ENCODE assay signal across 17 cellular contexts in genomic region chr1:47985001-47985400, GRCh38. TPM values are rescaled to one million over a fixed set of nuclear protein-coding genes. Genes with fewer than 3 reads are reported as not detected.
"Had no signal": no experiment of that assay in that cellular context is flagged by ENCODE, and none has a peak within 500 bp of the region (broad histone marks: within the 10 kb centered on the region; RNA-seq: fewer than 3 reads in every experiment).

No MANE protein-coding gene starts in this region.

- H3K27ac ChIP-seq: neutrophil, parathyroid adenoma had no signal

- H3K9me3 ChIP-seq: neutrophil had no signal

- H3K27ac Mint-ChIP-seq: activated CD4-positive, alpha-beta memory T cell treated with anti-CD3 and anti-CD28 coated beads for 36 hours; activated CD4-positive, alpha-beta T cell treated with anti-CD3 and anti-CD28 coated beads for 36 hours; activated naive CD8-positive, alpha-beta T cell; activated T-helper 1 cell treated with anti-CD3 and anti-CD28 coated beads, Interleukin-12 subunit alpha, Interleukin-12 subunit beta, Interleukin-2, Interleukin-4 antibody, amounts not matched to agents 30 ng/mL and 10 ng/mL and 1 ng/mL, durations not matched to agents 14 hours and 24 hours and 36 hours; memory B cell; naive thymus-derived CD8-positive, alpha-beta T cell; stimulated activated naive B cell treated with anti-CD40 and anti-IgM and Interleukin-4, amounts not matched to agents 10 μg/mL and 1 μg/mL and 100 μg/mL, for 72 hours had no signal

- ATAC-seq: naive thymus-derived CD8-positive, alpha-beta T cell had no signal

- H3K36me3 Mint-ChIP-seq: activated CD4-positive, alpha-beta memory T cell treated with anti-CD3 and anti-CD28 coated beads for 36 hours; activated naive CD8-positive, alpha-beta T cell; memory B cell; naive thymus-derived CD8-positive, alpha-beta T cell; stimulated activated naive B cell treated with anti-CD40 and anti-IgM and Interleukin-4, amounts not matched to agents 10 μg/mL and 1 μg/mL and 100 μg/mL, for 72 hours had no signal

- H3K4me3 Mint-ChIP-seq: activated CD4-positive, alpha-beta memory T cell treated with anti-CD3 and anti-CD28 coated beads for 36 hours; activated CD4-positive, alpha-beta T cell treated with anti-CD3 and anti-CD28 coated beads for 36 hours; activated naive CD8-positive, alpha-beta T cell; activated T-helper 1 cell treated with anti-CD3 and anti-CD28 coated beads, Interleukin-12 subunit alpha, Interleukin-12 subunit beta, Interleukin-2, Interleukin-4 antibody, amounts not matched to agents 30 ng/mL and 10 ng/mL and 1 ng/mL, durations not matched to agents 14 hours and 24 hours and 36 hours; memory B cell; naive thymus-derived CD8-positive, alpha-beta T cell; stimulated activated naive B cell treated with anti-CD40 and anti-IgM and Interleukin-4, amounts not matched to agents 10 μg/mL and 1 μg/mL and 100 μg/mL, for 72 hours had no signal

- H3K36me3 ChIP-seq: neutrophil had no signal

- H3K9ac ChIP-seq: parathyroid adenoma had no signal

- H3K9me3 Mint-ChIP-seq: activated CD4-positive, alpha-beta memory T cell treated with anti-CD3 and anti-CD28 coated beads for 36 hours; activated T-helper 1 cell treated with anti-CD3 and anti-CD28 coated beads, Interleukin-12 subunit alpha, Interleukin-12 subunit beta, Interleukin-2, Interleukin-4 antibody, amounts not matched to agents 30 ng/mL and 10 ng/mL and 1 ng/mL, durations not matched to agents 14 hours and 24 hours and 36 hours; memory B cell; naive thymus-derived CD8-positive, alpha-beta T cell had no signal

- H2AFZ ChIP-seq: parathyroid adenoma had no signal

- H3K79me2 ChIP-seq: parathyroid adenoma had no signal

- H3K4me1 ChIP-seq: parathyroid adenoma had no signal

- DNase-seq: activated CD4-positive, alpha-beta memory T cell treated with anti-CD3 and anti-CD28 coated beads for 36 hours; activated gamma-delta T cell treated with Interleukin-2 at 50 U/mL for 16 hours; activated T-cell treated with anti-CD3 and anti-CD28 coated beads for 4 hours; amniotic stem cell; dermis blood vessel endothelial cell; effector memory CD4-positive, alpha-beta T cell; foreskin fibroblast; hippocampal formation; naive thymus-derived CD8-positive, alpha-beta T cell; stimulated activated naive B cell treated with anti-CD40 and anti-IgM and Interleukin-4, amounts not matched to agents 10 μg/mL and 1 μg/mL and 100 μg/mL, for 72 hours had no signal

RNA-seq across cellular contexts. Expression of gene TRABD2B, which starts 12.2 kb away (rescaled TPM):
- total RNA-seq: activated CD4-positive, alpha-beta memory T cell treated with anti-CD3 and anti-CD28 coated beads for 36 hours; activated CD4-positive, alpha-beta T cell treated with anti-CD3 and anti-CD28 coated beads for 36 hours; activated T-helper 1 cell treated with anti-CD3 and anti-CD28 coated beads, Interleukin-12 subunit alpha, Interleukin-12 subunit beta, Interleukin-2, Interleukin-4 antibody, amounts not matched to agents 30 ng/mL and 10 ng/mL and 1 ng/mL, durations not matched to agents 14 hours and 24 hours and 36 hours; dermis blood vessel endothelial cell; naive thymus-derived CD8-positive, alpha-beta T cell; T-helper 2 cell treated with Interferon-gamma antibody and Interleukin-4, amounts not matched to agents 100 ng/mL and 5 ng/mL, for 36 hours had no signal
- polyA plus RNA-seq: naive thymus-derived CD8-positive, alpha-beta T cell had no signal
